Comparison of ENCODE assay signal across 19 cellular contexts in the genomic region with DNA sequence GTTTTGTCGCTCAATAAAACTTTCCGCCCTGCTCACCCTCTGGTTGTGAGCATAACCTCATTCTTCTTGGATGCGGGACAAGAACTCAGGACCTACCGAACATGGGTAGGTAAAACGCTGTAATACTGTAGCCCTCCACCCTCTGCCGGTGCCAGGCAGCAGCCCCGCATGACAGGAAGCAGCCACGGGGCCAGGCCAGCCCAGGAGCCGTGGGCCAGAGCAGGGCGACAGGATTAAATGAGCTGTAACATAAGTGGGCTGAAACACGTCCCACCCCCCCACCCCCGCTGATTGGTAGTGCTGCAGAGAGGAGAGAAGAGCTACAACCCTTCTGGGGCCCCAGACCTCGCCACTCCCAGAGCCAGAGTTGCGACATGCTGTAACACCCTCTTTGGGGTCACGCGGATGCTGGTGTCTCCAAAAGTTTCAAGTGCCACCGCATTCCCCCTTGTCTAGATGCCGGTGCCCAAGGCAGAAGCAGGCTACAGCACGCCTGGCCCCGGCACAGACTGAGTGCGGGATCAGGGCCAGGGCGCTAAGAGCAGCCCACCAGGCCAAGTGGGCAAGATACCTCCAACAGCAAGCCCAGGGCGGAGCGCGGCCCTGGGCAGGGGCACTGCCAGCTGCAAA.
DNase-seq lines count a peak whose midpoint lies in the region; ATAC-seq, FAIRE-seq and TF ChIP-seq lines count a peak whose summit lies in the region.
"Had no signal": no experiment of that assay in that cellular context is flagged by ENCODE, and none has a peak within 500 bp of the region (broad histone marks: within the 10 kb centered on the region; RNA-seq: fewer than 3 reads in every experiment).

No MANE protein-coding gene starts in this region.

- TF ChIP-seq RAD21 in HepG2 (CRISPR knock-in tag; IDR thresholded peaks at IDR 0.05) = no peak

- no peaks in the 10 kb centered on the region for H3K9me1 ChIP-seq in keratinocyte (ENCODE audit: control insufficient read depth, extremely low read depth, insufficient read depth, low read length)

- WGBS in HepG2 (ENCODE audit: low lambda C conversion rate) = 97% methylated on average over 10 of the region's 25 CpGs
- WGBS in right lobe of liver (ENCODE audit: insufficient coverage, low coverage, low lambda C conversion rate, missing lambda C conversion rate) = 96% methylated on average over 13 of the region's 25 CpGs

- H3K36me3 Mint-ChIP-seq in WTC11 = peaks cover 14% of the 10 kb centered on the region
- peaks cover 7% of the 10 kb centered on the region for H3K36me3 Mint-ChIP-seq in activated CD4-positive, alpha-beta T cell treated with anti-CD3 and anti-CD28 coated beads, Interleukin-2, amount 10 ng/mL, durations not matched to agents 24 days and 14 days (ENCODE audit: low read depth)

- H3K4me3 ChIP-seq in HepG2 (replicated peaks in 1 of 3; ENCODE audit: insufficient read depth in 1 of 3, low read depth in 2 of 3, low read length in 3 of 3) (no peak overlapping the region), right lobe of liver (no peak overlapping the region), keratinocyte (ENCODE audit: control insufficient read depth in 2 of 3, extremely low read depth in 1 of 3, insufficient read depth in 2 of 3, low read depth in 1 of 3, low read length in 3 of 3) (peak overlapping the region in 2 of 3 experiments; percentile 18 to 46)
- H3K4me3 ChIP-seq: GM12878, Peyer's patch had no signal

- no peak for FAIRE-seq in HepG2 (lab: Jason Lieb, UNC)
- no peak for FAIRE-seq in keratinocyte (lab: Jason Lieb, UNC)
- FAIRE-seq: GM12878 had no signal

- TF ChIP-seq EP300 in HepG2 (IDR thresholded peaks at IDR 0.05; ENCODE audit: low read depth in 2 of 2, low read length in 2 of 2) = no peak
- TF ChIP-seq EP300 in HepG2 (CRISPR knock-in tag; IDR thresholded peaks at IDR 0.05; ENCODE audit: borderline replicate concordance) = no peak

- CTCF ChIA-PET in HepG2 (lab: Yijun Ruan, JAX; ENCODE audit: low intra/inter-chr PET ratio, low total read pairs) = no interaction called here
- CTCF ChIA-PET in WTC11 (lab: Charles Lee) = interaction anchor here (1.1 to 1.9 kb wide), 2 partner anchors 12 to 85 kb away, joined by 7 to 8 read pairs; no protein-coding TSS in a partner anchor

- H3K27me3 Mint-ChIP-seq in WTC11 (ENCODE audit: low read depth) = no peaks in the 10 kb centered on the region
- H3K27me3 Mint-ChIP-seq in activated CD4-positive, alpha-beta T cell treated with anti-CD3 and anti-CD28 coated beads, Interleukin-2, amount 10 ng/mL, durations not matched to agents 24 days and 14 days = no peaks in the 10 kb centered on the region

- H3K9me3 Mint-ChIP-seq in WTC11 = peaks cover 8% of the 10 kb centered on the region
- H3K9me3 Mint-ChIP-seq in activated CD4-positive, alpha-beta T cell treated with anti-CD3 and anti-CD28 coated beads, Interleukin-2, amount 10 ng/mL, durations not matched to agents 24 days and 14 days = no peaks in the 10 kb centered on the region

- H3K9ac ChIP-seq in HepG2 (ENCODE audit: insufficient read depth, low read depth, low read length) (no peak overlapping the region), keratinocyte (ENCODE audit: control insufficient read depth, extremely low read depth, insufficient read depth, low read length) (peak overlapping the region; percentile 43)

- no TSS peak for BruUV-seq in HepG2 (replicated peaks; lab: Mats Ljungman, UMichigan)

- H3K4me1 Mint-ChIP-seq in WTC11 = peaks cover 49% of the 10 kb centered on the region
- H3K4me1 Mint-ChIP-seq in activated CD4-positive, alpha-beta T cell treated with anti-CD3 and anti-CD28 coated beads, Interleukin-2, amount 10 ng/mL, durations not matched to agents 24 days and 14 days = peaks cover 9% of the 10 kb centered on the region

- no peak overlapping the region for H3K4me3 Mint-ChIP-seq in WTC11
- H3K4me3 Mint-ChIP-seq in activated CD4-positive, alpha-beta T cell treated with anti-CD3 and anti-CD28 coated beads, Interleukin-2, amount 10 ng/mL, durations not matched to agents 24 days and 14 days = no peak overlapping the region

- no peaks in the 10 kb centered on the region for H3K27me3 ChIP-seq in HepG2 (ENCODE audit: control insufficient read depth in 1 of 2, insufficient read depth in 2 of 2, low read length in 2 of 2)
- H3K27me3 ChIP-seq in right lobe of liver = no peaks in the 10 kb centered on the region
- no peaks in the 10 kb centered on the region for H3K27me3 ChIP-seq in keratinocyte (ENCODE audit: control insufficient read depth, extremely low read depth, insufficient read depth, low read length)
- H3K27me3 ChIP-seq: Peyer's patch had no signal

- H3K27ac Mint-ChIP-seq in WTC11 = no peak overlapping the region
- H3K27ac Mint-ChIP-seq in activated CD4-positive, alpha-beta T cell treated with anti-CD3 and anti-CD28 coated beads, Interleukin-2, amount 10 ng/mL, durations not matched to agents 24 days and 14 days = no peak overlapping the region

- no peaks in the 10 kb centered on the region for H3K4me1 ChIP-seq in HepG2 (ENCODE audit: insufficient read depth, low read length)
- no peaks in the 10 kb centered on the region for H3K4me1 ChIP-seq in right lobe of liver
- H3K4me1 ChIP-seq in keratinocyte (ENCODE audit: control insufficient read depth, extremely low read depth, insufficient read depth, low read length) = peaks cover 17% of the 10 kb centered on the region
- H3K4me1 ChIP-seq: Caco-2 had no signal

- H3K27ac ChIP-seq in HepG2 (ENCODE audit: extremely low read length, insufficient read depth, low read length) = no peak overlapping the region
- H3K27ac ChIP-seq in right lobe of liver = no peak overlapping the region
- H3K27ac ChIP-seq in keratinocyte (ENCODE audit: control insufficient read depth, insufficient read depth, low read length) = peak overlapping the region; percentile 38
- H3K27ac ChIP-seq: HL-60, Peyer's patch had no signal

- TF ChIP-seq POLR2A in HepG2 (IDR thresholded peaks at IDR 0.05; ENCODE audit: insufficient read depth in 1 of 2, low read depth in 2 of 2, low read length in 2 of 2) (no peak), right lobe of liver (IDR thresholded peaks at IDR 0.05) (no peak)

- H4K20me1 ChIP-seq in HepG2 (ENCODE audit: insufficient read depth, low read length) (peaks cover 11% of the 10 kb centered on the region), keratinocyte (ENCODE audit: control insufficient read depth, extremely low read depth, insufficient read depth, low read length) (no peaks in the 10 kb centered on the region)

- dilution Hi-C loops in keratinocyte (cut with MboI; ENCODE audit: extremely low pct_ligation_motif_present, low sequenced_read_pairs) = no loop called here

- intact Hi-C loops in HepG2 (cut with micrococcal nuclease; ENCODE audit: unreplicated experiment) (no loop called here), right lobe of liver (cut with DNase I) (no loop called here)
- intact Hi-C loops in activated CD4-positive, alpha-beta T cell treated with anti-CD3 and anti-CD28 coated beads, Interleukin-2, amount 10 ng/mL, durations not matched to agents 24 days and 14 days (cut with micrococcal nuclease) = no loop called here

- H3K79me2 ChIP-seq in HepG2 (ENCODE audit: insufficient read depth, low read length) (peaks cover 51% of the 10 kb centered on the region), keratinocyte (ENCODE audit: control insufficient read depth, insufficient read depth, low read length) (peaks cover 65% of the 10 kb centered on the region)

- POLR2A ChIA-PET in HepG2 (lab: Yijun Ruan, JAX) (no interaction called here), WTC11 (lab: Charles Lee) (no interaction called here)

- in situ Hi-C loops in HepG2 (cut with HindIII; ENCODE audit: extremely low pct_ligation_motif_present, low pct_unique_long_range_greater_than_20kb) = no loop called here

- TF ChIP-seq CTCF in HepG2 (CRISPR knock-in tag; IDR thresholded peaks at IDR 0.05) = no peak
- TF ChIP-seq CTCF in right lobe of liver (IDR thresholded peaks at IDR 0.05) = no peak
- TF ChIP-seq CTCF in WTC11 (IDR thresholded peaks at IDR 0.05) = no peak
- no peak for TF ChIP-seq CTCF in keratinocyte (optimal IDR thresholded peaks at IDR 0.05 in 1 of 3, IDR thresholded peaks at IDR 0.05 in 1 of 3, conservative IDR thresholded peaks at IDR 0.05 in 1 of 3; ENCODE audit: extremely low read depth in 1 of 3, insufficient read depth in 2 of 3, low read length in 3 of 3)

- DNase-seq in HepG2 (ENCODE audit: low spot score) (no peak), right lobe of liver (no peak), WTC11 (ENCODE audit: low spot score) (no peak), keratinocyte (ENCODE audit: low read depth, low spot score) (no peak)
- no peak for DNase-seq in activated CD4-positive, alpha-beta T cell treated with anti-CD3 and anti-CD28 coated beads, Interleukin-2, amount 10 ng/mL, durations not matched to agents 24 days and 14 days
- no peak for DNase-seq in NK-92 treated with Interleukin-12 subunit alpha and Interleukin-12 subunit beta, amount 100 ng/mL, for 24 hours (lab: John Stamatoyannopoulos, UW)
- DNase-seq: AML-193, Caco-2, HCEC 1CT, KG1, NCI-H1105 treated with DMSO at 0.1 percent for 48 hours, NCI-H187, NCI-H446 treated with DMSO at 0.1 percent for 48 hours, NCI-H774, Peyer's patch, SHP77 had no signal

- ATAC-seq in HepG2 (no peak), right lobe of liver (no peak), WTC11 (no peak; the same call in 1 of the 2 replicates), HG03175 (IDR thresholded peaks at IDR 0.05; ENCODE audit: unreplicated experiment) (no peak)
- ATAC-seq: GM12878 had no signal

- no peaks in the 10 kb centered on the region for H3K9me3 ChIP-seq in HepG2 (ENCODE audit: low read length)
- H3K9me3 ChIP-seq in right lobe of liver = no peaks in the 10 kb centered on the region
- H3K9me3 ChIP-seq in keratinocyte (ENCODE audit: control insufficient read depth, low read depth, low read length) = no peaks in the 10 kb centered on the region
- H3K9me3 ChIP-seq: Peyer's patch had no signal

- H3K36me3 ChIP-seq in HepG2 (replicated peaks in 1 of 2; ENCODE audit: control insufficient read depth in 1 of 2, insufficient read depth in 2 of 2, low read length in 2 of 2) = no peaks in the 10 kb centered on the region
- H3K36me3 ChIP-seq in right lobe of liver = no peaks in the 10 kb centered on the region
- no peaks in the 10 kb centered on the region for H3K36me3 ChIP-seq in keratinocyte (ENCODE audit: control insufficient read depth in 2 of 2, extremely low read depth in 1 of 2, insufficient read depth in 2 of 2, low read length in 2 of 2)

- H2AFZ ChIP-seq in HepG2 (ENCODE audit: low read length) (no peak overlapping the region), keratinocyte (ENCODE audit: control insufficient read depth, low read length) (no peak overlapping the region)

- no peak overlapping the region for H3K4me2 ChIP-seq in HepG2 (ENCODE audit: low read depth, low read length)
- peak overlapping the region; percentile 68 for H3K4me2 ChIP-seq in keratinocyte (ENCODE audit: control insufficient read depth, extremely low read depth, insufficient read depth, low read depth, low read length)

Comparison
In these comparisons a context has a peak if more than half of its experiments do, and no peak if none do; other contexts are left out.
1. H3K4me3 ChIP-seq: peak in keratinocyte (2 of 3); none in HepG2 (0 of 3) and right lobe of liver (0 of 3).
2. Of the 50 proteins assayed by ChIP-seq in both HepG2 and WTC11: peak only in HepG2: none; only in WTC11: ZNF121; in both: none; in neither: 49.